ENCODE assay signal across 1 cellular context in genomic region chr17:18008496-18009268, GRCh38.
TF ChIP-seq lines count a peak whose summit lies in the region.

No MANE protein-coding gene starts in this region.

TF ChIP-seq in GM23338, 12 proteins besides CTCF, POLR2A, EP300 and RAD21:
- TF ChIP-seq JUNB (IDR thresholded peaks at IDR 0.05; ENCODE audit: unreplicated experiment) = no peak
- TF ChIP-seq STAT1 (IDR thresholded peaks at IDR 0.05; ENCODE audit: unreplicated experiment) = no peak
- TF ChIP-seq CREB1 (CRISPR knock-in tag; IDR thresholded peaks at IDR 0.05; ENCODE audit: low read depth) = no peak
- no peak for TF ChIP-seq EZH2phosphoT487 (IDR thresholded peaks at IDR 0.05; ENCODE audit: unreplicated experiment)
- TF ChIP-seq REST (IDR thresholded peaks at IDR 0.05; ENCODE audit: unreplicated experiment) = no peak
- TF ChIP-seq NANOG (IDR thresholded peaks at IDR 0.05; ENCODE audit: borderline replicate concordance) = no peak
- TF ChIP-seq ETS1 (IDR thresholded peaks at IDR 0.05) = no peak
- no peak for TF ChIP-seq ZNF462 (CRISPR knock-in tag; IDR thresholded peaks at IDR 0.05)
- no peak for TF ChIP-seq POLR2AphosphoS5 (IDR thresholded peaks at IDR 0.05; ENCODE audit: low read depth)
- TF ChIP-seq ZNF114 (CRISPR knock-in tag; IDR thresholded peaks at IDR 0.05) = no peak
- no peak for TF ChIP-seq EZH2 (IDR thresholded peaks at IDR 0.05; ENCODE audit: low read depth, unreplicated experiment)
- no peak for TF ChIP-seq ZNF331 (CRISPR knock-in tag; IDR thresholded peaks at IDR 0.05; ENCODE audit: low read depth)
